Comparison of ENCODE assay signal across 8 cellular contexts in the genomic region with DNA sequence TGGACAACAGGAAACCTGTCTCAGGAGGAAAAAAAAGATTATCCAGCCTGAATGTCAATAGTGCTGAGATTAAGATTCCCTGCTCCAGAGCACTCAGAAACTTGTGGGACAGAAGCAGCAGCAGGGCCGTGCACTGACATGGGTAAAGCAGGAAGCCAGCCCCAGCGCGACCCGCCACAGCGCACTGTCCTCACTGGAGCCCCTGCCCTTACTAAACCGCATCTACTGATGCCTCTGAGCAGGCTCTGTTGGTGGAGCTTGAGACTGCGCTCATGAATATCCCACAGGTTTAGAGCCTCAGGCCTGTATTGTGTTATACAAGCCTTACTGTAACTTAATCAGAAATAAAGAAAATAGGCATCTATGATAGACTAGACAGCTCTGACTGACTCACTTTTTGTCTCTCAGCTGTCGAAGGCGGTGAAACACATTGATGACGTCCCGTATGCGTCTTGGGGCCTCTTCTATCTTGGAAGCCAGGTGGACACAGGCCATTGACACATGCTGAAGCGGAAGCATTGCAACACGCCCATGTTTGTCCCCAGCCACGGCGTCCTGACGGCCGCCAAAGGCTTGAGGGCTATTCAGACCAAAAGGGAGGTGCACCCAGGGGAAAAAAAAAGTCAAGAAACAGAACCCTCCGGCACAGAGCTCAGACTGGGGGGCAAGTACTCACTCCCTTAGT. TPM values are rescaled to one million over a fixed set of nuclear protein-coding genes. Genes with fewer than 3 reads are reported as not detected.
DNase-seq lines count a peak whose midpoint lies in the region; ATAC-seq and TF ChIP-seq lines count a peak whose summit lies in the region.

No MANE protein-coding gene starts in this region.

- no peak for TF ChIP-seq CTCF in suprapubic skin (IDR thresholded peaks at IDR 0.05)

- H3K27me3 Mint-ChIP-seq in activated CD8-positive, alpha-beta memory T cell treated with anti-CD3 and anti-CD28 coated beads, Interleukin-2, amount 10 ng/mL, durations not matched to agents 7 days and 5 days, result no peaks in the 10 kb centered on the region
- no peaks in the 10 kb centered on the region for H3K27me3 Mint-ChIP-seq in activated CD4-positive, alpha-beta memory T cell treated with anti-CD3 and anti-CD28 coated beads, Interleukin-2, amount 10 ng/mL, durations not matched to agents 7 days and 5 days

- H3K36me3 ChIP-seq in iPS-15b (ENCODE audit: control insufficient read depth, insufficient read depth, low read length) (peaks cover 65% of the 10 kb centered on the region), suprapubic skin (peaks cover 69% of the 10 kb centered on the region)

- H3K9me3 ChIP-seq in iPS-15b (ENCODE audit: control insufficient read depth, insufficient read depth, low read length) (no peaks in the 10 kb centered on the region), suprapubic skin (no peaks in the 10 kb centered on the region)

- peak overlapping the region; percentile 90 for H3K4me3 Mint-ChIP-seq in activated CD8-positive, alpha-beta memory T cell treated with anti-CD3 and anti-CD28 coated beads, Interleukin-2, amount 10 ng/mL, durations not matched to agents 7 days and 5 days
- H3K4me3 Mint-ChIP-seq in activated CD4-positive, alpha-beta memory T cell treated with anti-CD3 and anti-CD28 coated beads, Interleukin-2, amount 10 ng/mL, durations not matched to agents 7 days and 5 days, result peak overlapping the region; percentile 85

- no peak for ATAC-seq in activated CD8-positive, alpha-beta memory T cell treated with anti-CD3 and anti-CD28 coated beads, Interleukin-2, amount 10 ng/mL, durations not matched to agents 7 days and 5 days
- ATAC-seq in HG03432 (IDR thresholded peaks at IDR 0.05; ENCODE audit: unreplicated experiment) (no peak), HG03095 (IDR thresholded peaks at IDR 0.05; ENCODE audit: unreplicated experiment) (no peak)

- no peaks in the 10 kb centered on the region for H3K9me3 Mint-ChIP-seq in activated CD8-positive, alpha-beta memory T cell treated with anti-CD3 and anti-CD28 coated beads, Interleukin-2, amount 10 ng/mL, durations not matched to agents 7 days and 5 days (ENCODE audit: low read depth)
- no peaks in the 10 kb centered on the region for H3K9me3 Mint-ChIP-seq in activated CD4-positive, alpha-beta memory T cell treated with anti-CD3 and anti-CD28 coated beads, Interleukin-2, amount 10 ng/mL, durations not matched to agents 7 days and 5 days

- H3K4me3 ChIP-seq in iPS-15b (ENCODE audit: low read depth, low read length), result peak overlapping the region; percentile 87
- H3K4me3 ChIP-seq in suprapubic skin, result peak overlapping the region; percentile 57

- no peak for TF ChIP-seq POLR2A in suprapubic skin (IDR thresholded peaks at IDR 0.05)

- H3K27ac ChIP-seq in suprapubic skin, result no peak overlapping the region

- H3K9ac ChIP-seq in iPS-15b (ENCODE audit: low read depth, low read length), result peak overlapping the region; percentile 94

- POLR2A ChIA-PET in activated CD4-positive, alpha-beta memory T cell treated with anti-CD3 and anti-CD28 coated beads, Interleukin-2, amount 10 ng/mL, durations not matched to agents 7 days and 5 days (lab: Charles Lee), result interaction anchor here (0.6 to 4.2 kb wide), 10 partner anchors 9 to 72 kb away, joined by 3 to 51 read pairs (median 8); partner anchors contain the start of genes AURKAIP1 and MRPL20

- H3K27me3 ChIP-seq in iPS-15b (ENCODE audit: control insufficient read depth, insufficient read depth, low read length), result no peaks in the 10 kb centered on the region
- H3K27me3 ChIP-seq in suprapubic skin, result no peaks in the 10 kb centered on the region

- peak overlapping the region; percentile 88 for H3K27ac Mint-ChIP-seq in activated CD8-positive, alpha-beta memory T cell treated with anti-CD3 and anti-CD28 coated beads, Interleukin-2, amount 10 ng/mL, durations not matched to agents 7 days and 5 days
- peak overlapping the region; percentile 84 for H3K27ac Mint-ChIP-seq in activated CD4-positive, alpha-beta memory T cell treated with anti-CD3 and anti-CD28 coated beads, Interleukin-2, amount 10 ng/mL, durations not matched to agents 7 days and 5 days

- peaks cover 62% of the 10 kb centered on the region for H3K36me3 Mint-ChIP-seq in activated CD8-positive, alpha-beta memory T cell treated with anti-CD3 and anti-CD28 coated beads, Interleukin-2, amount 10 ng/mL, durations not matched to agents 7 days and 5 days
- H3K36me3 Mint-ChIP-seq in activated CD4-positive, alpha-beta memory T cell treated with anti-CD3 and anti-CD28 coated beads, Interleukin-2, amount 10 ng/mL, durations not matched to agents 7 days and 5 days (ENCODE audit: low read depth), result peaks cover 73% of the 10 kb centered on the region

- H3K4me1 ChIP-seq in iPS-15b (ENCODE audit: control insufficient read depth, insufficient read depth, low read length), result peaks cover 12% of the 10 kb centered on the region
- H3K4me1 ChIP-seq in suprapubic skin, result peaks cover 43% of the 10 kb centered on the region

- WGBS in suprapubic skin, result 55% methylated on average over 18 of the region's 19 CpGs

- no peak for TF ChIP-seq EP300 in suprapubic skin (IDR thresholded peaks at IDR 0.05)

- H3K4me1 Mint-ChIP-seq in activated CD8-positive, alpha-beta memory T cell treated with anti-CD3 and anti-CD28 coated beads, Interleukin-2, amount 10 ng/mL, durations not matched to agents 7 days and 5 days, result peaks cover 45% of the 10 kb centered on the region
- H3K4me1 Mint-ChIP-seq in activated CD4-positive, alpha-beta memory T cell treated with anti-CD3 and anti-CD28 coated beads, Interleukin-2, amount 10 ng/mL, durations not matched to agents 7 days and 5 days, result peaks cover 53% of the 10 kb centered on the region

- DNase-seq in activated CD8-positive, alpha-beta memory T cell treated with anti-CD3 and anti-CD28 coated beads, Interleukin-2, amount 10 ng/mL, durations not matched to agents 7 days and 5 days, result no peak
- DNase-seq in activated CD8-positive, alpha-beta memory T cell treated with anti-CD3 and anti-CD28 coated beads for 24 hours, result no peak
- no peak for DNase-seq in activated CD4-positive, alpha-beta memory T cell treated with anti-CD3 and anti-CD28 coated beads, Interleukin-2, amount 10 ng/mL, durations not matched to agents 7 days and 5 days
- DNase-seq in suprapubic skin (ENCODE audit: low spot score in 2 of 2), result no peak
- no peak for DNase-seq in activated CD8-positive, alpha-beta memory T cell treated with anti-CD3 and anti-CD28 coated beads, Interleukin-2, amount 50 U/mL, for 48 hours

- CTCF ChIA-PET in activated CD8-positive, alpha-beta memory T cell treated with anti-CD3 and anti-CD28 coated beads, Interleukin-2, amount 10 ng/mL, durations not matched to agents 7 days and 5 days (lab: Charles Lee), result interaction anchor here (0.7 to 4.8 kb wide), 6 partner anchors 9 to 93 kb away, joined by 3 to 41 read pairs (median 10); partner anchors contain the start of genes AURKAIP1 and MRPL20
- CTCF ChIA-PET in activated CD4-positive, alpha-beta memory T cell treated with anti-CD3 and anti-CD28 coated beads, Interleukin-2, amount 10 ng/mL, durations not matched to agents 7 days and 5 days (lab: Charles Lee), result interaction anchor here (1.0 to 4.0 kb wide), 4 partner anchors 9 to 27 kb away, joined by 3 to 19 read pairs (median 10); partner anchors contain the start of genes AURKAIP1 and MRPL20

RNA-seq across cellular contexts. Expression of gene CCNL2, which starts 1.2 kb away (rescaled TPM):
- total RNA-seq in activated CD8-positive, alpha-beta memory T cell treated with anti-CD3 and anti-CD28 coated beads, Interleukin-2, amount 10 ng/mL, durations not matched to agents 7 days and 5 days, result 100 to 1,000 TPM; 120 to 124 TPM
- 100 to 1,000 TPM; 104 TPM for total RNA-seq in activated CD4-positive, alpha-beta memory T cell treated with anti-CD3 and anti-CD28 coated beads, Interleukin-2, amount 10 ng/mL, durations not matched to agents 7 days and 5 days
- total RNA-seq in suprapubic skin, result 100 to 1,000 TPM; 136 to 599 (median 160) TPM

RNA-seq across cellular contexts. Expression of gene MRPL20, which starts 9.1 kb away (rescaled TPM):
- 100 to 1,000 TPM in 1 of 2 experiments, 10 to 100 TPM in 1; 95.2 to 130 TPM for total RNA-seq in activated CD8-positive, alpha-beta memory T cell treated with anti-CD3 and anti-CD28 coated beads, Interleukin-2, amount 10 ng/mL, durations not matched to agents 7 days and 5 days
- total RNA-seq in activated CD4-positive, alpha-beta memory T cell treated with anti-CD3 and anti-CD28 coated beads, Interleukin-2, amount 10 ng/mL, durations not matched to agents 7 days and 5 days, result 10 to 100 TPM; 82.8 to 87.3 TPM
- total RNA-seq in suprapubic skin, result 100 to 1,000 TPM in 3 of 4 donors, 10 to 100 TPM in 1; 93.6 to 119 (median 109) TPM

RNA-seq across cellular contexts. Expression of gene AURKAIP1, which starts 23.0 kb away (rescaled TPM):
- 100 to 1,000 TPM; 139 to 141 TPM for total RNA-seq in activated CD8-positive, alpha-beta memory T cell treated with anti-CD3 and anti-CD28 coated beads, Interleukin-2, amount 10 ng/mL, durations not matched to agents 7 days and 5 days
- total RNA-seq in activated CD4-positive, alpha-beta memory T cell treated with anti-CD3 and anti-CD28 coated beads, Interleukin-2, amount 10 ng/mL, durations not matched to agents 7 days and 5 days, result 100 to 1,000 TPM; 121 to 122 TPM
- 100 to 1,000 TPM in 1 of 4 donors, 10 to 100 TPM in 3; 55.8 to 106 (median 86.1) TPM for total RNA-seq in suprapubic skin

RNA-seq across cellular contexts. Expression of gene ANKRD65, which starts 23.1 kb away (rescaled TPM):
- total RNA-seq in activated CD8-positive, alpha-beta memory T cell treated with anti-CD3 and anti-CD28 coated beads, Interleukin-2, amount 10 ng/mL, durations not matched to agents 7 days and 5 days, result not detected
- not detected for total RNA-seq in activated CD4-positive, alpha-beta memory T cell treated with anti-CD3 and anti-CD28 coated beads, Interleukin-2, amount 10 ng/mL, durations not matched to agents 7 days and 5 days
- 10 to 100 TPM in 1 of 4 donors, 1 to 10 TPM in 3; 2.8 to 10.3 (median 5.9) TPM for total RNA-seq in suprapubic skin

RNA-seq across cellular contexts. Expression of gene VWA1, which starts 37.5 kb away (rescaled TPM):
- under 1 TPM; 0.20 to 0.28 TPM for total RNA-seq in activated CD8-positive, alpha-beta memory T cell treated with anti-CD3 and anti-CD28 coated beads, Interleukin-2, amount 10 ng/mL, durations not matched to agents 7 days and 5 days
- total RNA-seq in activated CD4-positive, alpha-beta memory T cell treated with anti-CD3 and anti-CD28 coated beads, Interleukin-2, amount 10 ng/mL, durations not matched to agents 7 days and 5 days, result under 1 TPM; 0.33 to 0.45 TPM
- total RNA-seq in suprapubic skin, result 10 to 100 TPM; 14.5 to 27.6 (median 19.8) TPM
